8 cellular contexts compared by ENCODE assay signal in genomic region chr17:42018339-42018738, GRCh38. TPM values are rescaled to one million over a fixed set of nuclear protein-coding genes. Genes with fewer than 3 reads are reported as not detected.
DNase-seq lines count a peak whose midpoint lies in the region; ATAC-seq and TF ChIP-seq lines count a peak whose summit lies in the region.

No MANE protein-coding gene starts in this region.

- DNase-seq in AG10803 (ENCODE audit: low read depth) (no peak), astrocyte of the spinal cord (ENCODE audit: low read depth, low spot score) (no peak), cerebellar nuclear complex (lab: John Stamatoyannopoulos, UW) (no peak), NCI-H187 (lab: John Stamatoyannopoulos, UW) (no peak)

- no peak overlapping the region for H3K27ac ChIP-seq in mucosa of rectum (ENCODE audit: low read depth in 2 of 2, low read length in 2 of 2)

- no peaks in the 10 kb centered on the region for H3K27me3 ChIP-seq in mucosa of rectum (ENCODE audit: control insufficient read depth in 2 of 2, insufficient read depth in 2 of 2, low read length in 2 of 2)

- in situ Hi-C loops in astrocyte of the spinal cord (cut with HindIII; ENCODE audit: low sequenced_read_pairs): no loop called here

- peaks cover 39 to 46% (median 44%) of the 10 kb centered on the region in 3 donors for H3K4me1 Mint-ChIP-seq in IgD-negative memory B cell

- ATAC-seq in HG03039 (IDR thresholded peaks at IDR 0.05; ENCODE audit: unreplicated experiment) (no peak), GM19328 (IDR thresholded peaks at IDR 0.05; ENCODE audit: unreplicated experiment) (no peak)

- peak overlapping the region; percentile 95 to 99 (median 99) for H3K4me3 Mint-ChIP-seq in IgD-negative memory B cell

- H3K4me1 ChIP-seq in mucosa of rectum (ENCODE audit: control insufficient read depth in 2 of 2, insufficient read depth in 2 of 2, low read length in 2 of 2): peaks cover 29 to 30% of the 10 kb centered on the region in 2 donors

- H3K27me3 Mint-ChIP-seq in IgD-negative memory B cell: no peaks in the 10 kb centered on the region

- peak overlapping the region; percentile 99 for H3K4me3 ChIP-seq in AG10803 (ENCODE audit: low read length)
- H3K4me3 ChIP-seq in astrocyte of the spinal cord (ENCODE audit: low read depth, low read length): peak overlapping the region; percentile 98
- H3K4me3 ChIP-seq in mucosa of rectum (ENCODE audit: low read length in 2 of 2): peak overlapping the region; percentile 91 to 96

- H3K9me3 Mint-ChIP-seq in IgD-negative memory B cell: no peaks in the 10 kb centered on the region

- TF ChIP-seq CTCF in AG10803 (conservative IDR thresholded peaks at IDR 0.05; ENCODE audit: low read length) (no peak), astrocyte of the spinal cord (IDR thresholded peaks at IDR 0.05; ENCODE audit: low read depth, low read length) (no peak)

- peak overlapping the region in 1 of 2 donors; percentile 97 for H3K9ac ChIP-seq in mucosa of rectum (ENCODE audit: low read depth in 1 of 2, low read length in 2 of 2)

- H3K36me3 Mint-ChIP-seq in IgD-negative memory B cell: peaks cover 3% of the 10 kb centered on the region

- H3K9me3 ChIP-seq in mucosa of rectum (ENCODE audit: control insufficient read depth in 2 of 2, low read length in 2 of 2): no peaks in the 10 kb centered on the region

- H3K36me3 ChIP-seq in mucosa of rectum (ENCODE audit: control insufficient read depth in 2 of 2, insufficient read depth in 2 of 2, low read length in 2 of 2): peaks cover 10 to 13% of the 10 kb centered on the region in 2 donors

- peak overlapping the region in 2 of 3 donors; percentile 93 to 99 for H3K27ac Mint-ChIP-seq in IgD-negative memory B cell

RNA-seq across cellular contexts. Expression of gene DNAJC7, which starts 1.1 kb away (rescaled TPM):
- polyA plus RNA-seq in IgD-negative memory B cell: 82.3 TPM

RNA-seq across cellular contexts. Expression of gene NKIRAS2, which starts 1.6 kb away (rescaled TPM):
- 30.7 TPM for polyA plus RNA-seq in IgD-negative memory B cell

RNA-seq across cellular contexts. Expression of gene C17orf113, which starts 32.1 kb away (rescaled TPM):
- polyA plus RNA-seq in IgD-negative memory B cell: 0.48 TPM

RNA-seq across cellular contexts. Expression of gene CNP, which starts 51.7 kb away (rescaled TPM):
- polyA plus RNA-seq in IgD-negative memory B cell: 53.0 TPM
